ENCODE assay signal across 8 cellular contexts in the genomic region with DNA sequence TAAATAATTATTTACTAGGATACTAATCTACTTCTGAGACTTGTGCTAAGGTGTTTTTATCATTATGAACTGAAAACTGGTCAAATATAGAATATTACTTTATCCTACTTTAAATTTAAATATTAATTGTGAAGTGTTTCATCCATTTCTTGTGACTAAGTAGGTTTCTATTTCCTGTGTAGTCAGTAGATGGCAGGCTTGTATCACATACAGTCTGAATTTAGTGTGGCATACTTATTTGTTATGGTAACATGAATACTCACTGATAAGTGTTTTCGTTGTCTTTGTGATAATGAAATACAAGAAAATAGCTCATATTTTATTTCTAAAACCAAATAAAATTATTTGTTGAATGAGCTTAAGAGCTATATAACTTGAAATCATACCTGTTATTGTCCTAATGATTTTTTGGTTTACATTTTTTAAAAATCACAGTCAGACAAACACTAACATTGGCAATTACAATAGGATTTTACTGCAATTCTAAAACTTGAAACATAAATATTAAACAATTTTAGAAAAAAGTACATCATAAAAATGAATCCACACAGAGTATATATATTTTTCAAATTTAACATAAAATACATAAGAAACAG.
A peak's percentile ranks its signal among the peaks of the same experiment; 100 is the strongest.
DNase-seq lines count a peak whose midpoint lies in the region; ATAC-seq and TF ChIP-seq lines count a peak whose summit lies in the region.

No MANE protein-coding gene starts in this region.

- peak; percentile 77 for ATAC-seq in HG03064 (IDR thresholded peaks at IDR 0.05; ENCODE audit: low read depth, unreplicated experiment)
- no peak for ATAC-seq in HG03045 (IDR thresholded peaks at IDR 0.05; ENCODE audit: unreplicated experiment)
- ATAC-seq in GM18870 (IDR thresholded peaks at IDR 0.05; ENCODE audit: unreplicated experiment), result no peak

- peak; percentile 36 for TF ChIP-seq CTCF in GM12872 (IDR thresholded peaks at IDR 0.05; ENCODE audit: insufficient read depth, low read depth, low read length)

- peak; percentile 44 for DNase-seq in NCI-H226
- peak; percentile 38 for DNase-seq in cerebellar cortex (ENCODE audit: low spot score)
- peak; percentile 13 for DNase-seq in non-pigmented ciliary epithelial cell (ENCODE audit: low read depth)
- no peak for DNase-seq in stimulated activated naive CD4-positive, alpha-beta T cell treated with Interleukin-2 at 50 U/mL for 16 hours (lab: John Stamatoyannopoulos, UW)
